In the genomic region with DNA sequence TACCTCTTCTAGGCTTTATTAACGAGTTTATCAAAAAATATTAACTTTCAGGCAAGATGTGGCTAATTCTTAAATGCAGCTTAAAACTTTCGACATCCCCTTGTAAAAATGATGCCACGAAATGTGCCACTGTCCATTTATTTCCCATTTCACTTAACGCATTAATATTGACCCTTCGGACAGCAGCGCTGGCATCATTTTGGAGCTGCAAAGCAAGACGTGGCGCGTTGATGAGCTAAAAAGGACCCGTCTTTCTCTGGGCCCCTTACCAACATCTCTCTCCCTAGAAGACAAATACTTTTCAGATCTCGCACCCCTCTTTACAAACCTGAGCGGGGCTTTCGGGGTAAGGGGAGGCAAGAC, we compare ENCODE assay signal across 8 cellular contexts.
A peak's percentile ranks its signal among the peaks of the same experiment; 100 is the strongest.
DNase-seq lines count a peak whose midpoint lies in the region; ATAC-seq and TF ChIP-seq lines count a peak whose summit lies in the region.

No MANE protein-coding gene starts in this region.

- H3K4me3 Mint-ChIP-seq in activated CD4-positive, alpha-beta T cell treated with anti-CD3 and anti-CD28 coated beads, Interleukin-2, amount 10 ng/mL, durations not matched to agents 24 days and 14 days: peak overlapping the region; percentile 51
- peak overlapping the region; percentile 34 for H3K4me3 Mint-ChIP-seq in activated CD4-positive, alpha-beta memory T cell treated with anti-CD3 and anti-CD28 coated beads, Interleukin-2, amount 10 ng/mL, durations not matched to agents 7 days and 5 days

- CTCF ChIA-PET in activated CD4-positive, alpha-beta memory T cell treated with anti-CD3 and anti-CD28 coated beads, Interleukin-2, amount 10 ng/mL, durations not matched to agents 7 days and 5 days (lab: Charles Lee): interaction anchor here (1.1 to 3.7 kb wide), 10 partner anchors 8 to 512 kb away, joined by 3 to 25 read pairs (median 8); no protein-coding TSS in a partner anchor

- peaks cover 4 to 11% (median 9%) of the 10 kb centered on the region in 4 donors for H3K4me1 ChIP-seq in stomach

- intact Hi-C loops in activated CD4-positive, alpha-beta T cell treated with anti-CD3 and anti-CD28 coated beads, Interleukin-2, amount 10 ng/mL, durations not matched to agents 24 days and 14 days (cut with micrococcal nuclease): loop anchor here (5.0 kb wide), 1 partner anchor 510 kb away; no protein-coding TSS in a partner anchor
- intact Hi-C loops in stomach (cut with DNase I; ENCODE audit: low total_unique reads): no loop called here

- H3K27ac Mint-ChIP-seq in activated CD4-positive, alpha-beta T cell treated with anti-CD3 and anti-CD28 coated beads, Interleukin-2, amount 10 ng/mL, durations not matched to agents 24 days and 14 days: no peak overlapping the region
- H3K27ac Mint-ChIP-seq in activated CD4-positive, alpha-beta memory T cell treated with anti-CD3 and anti-CD28 coated beads, Interleukin-2, amount 10 ng/mL, durations not matched to agents 7 days and 5 days: no peak overlapping the region

- no peak for TF ChIP-seq EP300 in stomach (IDR thresholded peaks at IDR 0.05)

- TF ChIP-seq CTCF in stomach (IDR thresholded peaks at IDR 0.05): no peak

- H3K36me3 Mint-ChIP-seq in activated CD4-positive, alpha-beta T cell treated with anti-CD3 and anti-CD28 coated beads, Interleukin-2, amount 10 ng/mL, durations not matched to agents 24 days and 14 days (ENCODE audit: low read depth): no peaks in the 10 kb centered on the region
- no peaks in the 10 kb centered on the region for H3K36me3 Mint-ChIP-seq in activated CD4-positive, alpha-beta memory T cell treated with anti-CD3 and anti-CD28 coated beads, Interleukin-2, amount 10 ng/mL, durations not matched to agents 7 days and 5 days (ENCODE audit: low read depth)

- H3K9me3 Mint-ChIP-seq in activated CD4-positive, alpha-beta T cell treated with anti-CD3 and anti-CD28 coated beads, Interleukin-2, amount 10 ng/mL, durations not matched to agents 24 days and 14 days: no peaks in the 10 kb centered on the region
- H3K9me3 Mint-ChIP-seq in activated CD4-positive, alpha-beta memory T cell treated with anti-CD3 and anti-CD28 coated beads, Interleukin-2, amount 10 ng/mL, durations not matched to agents 7 days and 5 days: no peaks in the 10 kb centered on the region

- no peak for TF ChIP-seq POLR2A in stomach (IDR thresholded peaks at IDR 0.05)

- H3K4me1 Mint-ChIP-seq in activated CD4-positive, alpha-beta T cell treated with anti-CD3 and anti-CD28 coated beads, Interleukin-2, amount 10 ng/mL, durations not matched to agents 24 days and 14 days: peaks cover 5% of the 10 kb centered on the region
- peaks cover 1% of the 10 kb centered on the region for H3K4me1 Mint-ChIP-seq in activated CD4-positive, alpha-beta memory T cell treated with anti-CD3 and anti-CD28 coated beads, Interleukin-2, amount 10 ng/mL, durations not matched to agents 7 days and 5 days

- ATAC-seq in GM21737 (IDR thresholded peaks at IDR 0.05; ENCODE audit: unreplicated experiment): no peak

- WGBS in stomach, 5 donors: 18 to 35% (median 21%) methylated on average over 13 of the region's 13 CpGs

- POLR2A ChIA-PET in activated CD4-positive, alpha-beta memory T cell treated with anti-CD3 and anti-CD28 coated beads, Interleukin-2, amount 10 ng/mL, durations not matched to agents 7 days and 5 days (lab: Charles Lee): no interaction called here

- no peaks in the 10 kb centered on the region for H3K9me3 ChIP-seq in stomach

- H3K36me3 ChIP-seq in stomach: no peaks in the 10 kb centered on the region

- H3K4me3 ChIP-seq in iPS-11a (ENCODE audit: low read depth, low read length): peak overlapping the region; percentile 40
- H3K4me3 ChIP-seq in stomach: peak overlapping the region; percentile 56 to 81 (median 66)

- H3K27me3 Mint-ChIP-seq in activated CD4-positive, alpha-beta T cell treated with anti-CD3 and anti-CD28 coated beads, Interleukin-2, amount 10 ng/mL, durations not matched to agents 24 days and 14 days: peaks cover 59% of the 10 kb centered on the region
- H3K27me3 Mint-ChIP-seq in activated CD4-positive, alpha-beta memory T cell treated with anti-CD3 and anti-CD28 coated beads, Interleukin-2, amount 10 ng/mL, durations not matched to agents 7 days and 5 days: peaks cover 62% of the 10 kb centered on the region

- H3K27ac ChIP-seq in stomach: peak overlapping the region in 3 of 5 donors; percentile 68 to 75 (median 71)

- DNase-seq in activated CD4-positive, alpha-beta T cell treated with anti-CD3 and anti-CD28 coated beads, Interleukin-2, amount 10 ng/mL, durations not matched to agents 24 days and 14 days: no peak
- DNase-seq in activated CD4-positive, alpha-beta T cell treated with anti-CD3 and anti-CD28 coated beads, Interleukin-2, amount 50 U/mL, for 48 hours: no peak
- no peak for DNase-seq in activated CD4-positive, alpha-beta memory T cell treated with anti-CD3 and anti-CD28 coated beads, Interleukin-2, amount 10 ng/mL, durations not matched to agents 7 days and 5 days
- no peak for DNase-seq in stomach
- DNase-seq in H4 (ENCODE audit: low spot score): no peak
- DNase-seq in germinal center (ENCODE audit: low spot score): no peak

- peaks cover 0 to 88% (median 52%) of the 10 kb centered on the region in 3 donors for H3K27me3 ChIP-seq in stomach
